19 cellular contexts compared by ENCODE assay signal in genomic region chr20:57459897-57460663, GRCh38.
"Had no signal": no experiment of that assay in that cellular context is flagged by ENCODE, and none has a peak within 500 bp of the region (broad histone marks: within the 10 kb centered on the region; RNA-seq: fewer than 3 reads in every experiment).

No MANE protein-coding gene starts in this region.

- H3K4me3 ChIP-seq: hepatocyte, left lung, suprapubic skin, transverse colon had no signal

- H3K9ac ChIP-seq: parathyroid adenoma had no signal

- H3K27ac ChIP-seq: hepatocyte, parathyroid adenoma, suprapubic skin had no signal

- H3K4me1 ChIP-seq: parathyroid adenoma had no signal

- H3K79me2 ChIP-seq: hepatocyte, parathyroid adenoma had no signal

- DNase-seq: activated CD4-positive, alpha-beta T cell treated with anti-CD3 and anti-CD28 coated beads for 36 hours; activated CD4-positive, alpha-beta T cell treated with anti-CD3 and anti-CD28 coated beads, Interleukin-2, amount 50 U/mL, for 48 hours; activated CD8-positive, alpha-beta memory T cell treated with anti-CD3 and anti-CD28 coated beads, Interleukin-2, amount 10 ng/mL, durations not matched to agents 7 days and 5 days; activated naive CD4-positive, alpha-beta T cell treated with Interleukin-2 at 50 U/mL for 16 hours; activated naive CD8-positive, alpha-beta T cell treated with anti-CD3 and anti-CD28 coated beads, Interleukin-2, amount 50 U/mL, for 24 hours; activated T-cell treated with anti-CD3 and anti-CD28 coated beads, Interleukin-2, amount 50 U/mL, for 24 hours; cerebellar nuclear complex; effector memory CD4-positive, alpha-beta T cell; left lung; nephron progenitor cell; stimulated activated CD4-positive, alpha-beta T cell treated with anti-CD3 and anti-CD28 coated beads, Interleukin-2, amount 100 ng/mL, for 24 hours; T-cell; transverse colon had no signal

- H3K4me2 ChIP-seq: hepatocyte had no signal

- H2AFZ ChIP-seq: hepatocyte, parathyroid adenoma had no signal

- ATAC-seq: activated CD4-positive, alpha-beta T cell treated with anti-CD3 and anti-CD28 coated beads for 36 hours; activated CD8-positive, alpha-beta memory T cell treated with anti-CD3 and anti-CD28 coated beads, Interleukin-2, amount 10 ng/mL, durations not matched to agents 7 days and 5 days; activated naive CD8-positive, alpha-beta T cell treated with anti-CD3 and anti-CD28 coated beads, Interleukin-2, amount 50 U/mL, for 24 hours; SK-N-SH treated with all-trans-retinoic acid at 6 μM for 48 hours; T-cell; WTC11 had no signal

- H3K27me3 ChIP-seq: hepatocyte, left lung, suprapubic skin, transverse colon had no signal

- H3K36me3 ChIP-seq: left lung, suprapubic skin, transverse colon had no signal

- FAIRE-seq: islet of Langerhans had no signal

- H3K9me3 ChIP-seq: left lung, suprapubic skin, transverse colon had no signal
